ENCODE assay signal across 12 cellular contexts in the genomic region with DNA sequence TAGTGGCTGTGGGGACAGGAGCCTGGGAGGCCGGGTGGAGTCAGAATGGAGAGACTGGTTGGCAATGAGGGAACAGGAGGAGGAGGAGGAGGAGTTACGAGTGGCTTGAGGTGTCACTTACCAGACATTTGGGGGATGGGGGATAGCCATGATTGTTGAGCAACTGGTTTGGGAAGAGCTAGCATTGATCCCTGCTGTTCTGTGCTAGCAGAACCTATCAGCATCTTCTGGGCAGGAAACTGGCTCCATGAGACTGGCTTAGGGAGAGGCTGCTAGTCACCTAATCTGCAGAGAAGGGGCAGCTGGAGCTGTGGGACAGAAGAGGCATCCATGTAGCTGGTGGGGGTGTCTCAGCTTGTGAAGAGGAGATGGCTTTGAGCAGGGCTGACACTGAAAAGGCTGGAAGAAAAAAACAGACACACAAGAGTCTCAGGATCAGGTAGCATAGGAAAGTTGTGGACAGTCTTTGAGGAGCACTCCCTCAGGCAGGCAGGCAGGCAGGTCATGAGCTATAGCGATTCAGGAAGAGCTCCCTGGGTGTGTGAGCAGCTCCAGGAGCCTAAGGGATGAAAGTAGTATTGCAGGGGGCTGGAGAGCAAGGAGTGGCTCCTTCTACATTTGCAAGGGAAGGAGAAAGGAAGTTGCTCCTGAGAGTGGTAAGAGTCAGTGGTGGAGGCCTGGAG. TPM values are rescaled to one million over a fixed set of nuclear protein-coding genes. Genes with fewer than 3 reads are reported as not detected.
DNase-seq lines count a peak whose midpoint lies in the region; ATAC-seq and TF ChIP-seq lines count a peak whose summit lies in the region.
"Had no signal": no experiment of that assay in that cellular context is flagged by ENCODE, and none has a peak within 500 bp of the region (broad histone marks: within the 10 kb centered on the region; RNA-seq: fewer than 3 reads in every experiment).

No MANE protein-coding gene starts in this region.

- no peak for TF ChIP-seq POLR2A in gastroesophageal sphincter (IDR thresholded peaks at IDR 0.05)

- H3K9me3 Mint-ChIP-seq in CD8-positive, alpha-beta memory T cell: no peaks in the 10 kb centered on the region
- H3K9me3 Mint-ChIP-seq in effector memory CD8-positive, alpha-beta T cell: no peaks in the 10 kb centered on the region
- H3K9me3 Mint-ChIP-seq in nephron progenitor cell: no peaks in the 10 kb centered on the region

- no peak for DNase-seq in CD8-positive, alpha-beta memory T cell
- no peak for DNase-seq in effector memory CD8-positive, alpha-beta T cell
- DNase-seq in nephron progenitor cell: no peak
- no peak for DNase-seq in NCI-H146 (lab: John Stamatoyannopoulos, UW)
- DNase-seq in NCI-H510A (lab: John Stamatoyannopoulos, UW): no peak
- DNase-seq: adrenal gland, cortex of kidney, NCI-H2081 had no signal

- no peaks in the 10 kb centered on the region for H3K27me3 ChIP-seq in CD8-positive, alpha-beta memory T cell (ENCODE audit: insufficient read depth, low read length, poor library complexity, severe bottlenecking)
- H3K27me3 ChIP-seq in HUES64 (ENCODE audit: insufficient read depth, low read length): no peaks in the 10 kb centered on the region
- no peaks in the 10 kb centered on the region for H3K27me3 ChIP-seq in gastroesophageal sphincter
- H3K27me3 ChIP-seq: adrenal gland, suprapubic skin had no signal

- peak overlapping the region; percentile 13 to 93 (median 74) for H3K27ac Mint-ChIP-seq in CD8-positive, alpha-beta memory T cell
- H3K27ac Mint-ChIP-seq in effector memory CD8-positive, alpha-beta T cell: peak overlapping the region; percentile 29 to 85
- peak overlapping the region; percentile 50 for H3K27ac Mint-ChIP-seq in nephron progenitor cell

- H3K9me3 ChIP-seq in CD8-positive, alpha-beta memory T cell (ENCODE audit: low read length): no peaks in the 10 kb centered on the region
- H3K9me3 ChIP-seq in HUES64 (ENCODE audit: insufficient read depth, low read depth, low read length) (no peaks in the 10 kb centered on the region), gastroesophageal sphincter (no peaks in the 10 kb centered on the region)
- H3K9me3 ChIP-seq: adrenal gland, suprapubic skin had no signal

- peaks cover 4 to 67% (median 14%) of the 10 kb centered on the region in 3 donors for H3K36me3 Mint-ChIP-seq in CD8-positive, alpha-beta memory T cell
- peaks cover 18% of the 10 kb centered on the region for H3K36me3 Mint-ChIP-seq in effector memory CD8-positive, alpha-beta T cell (ENCODE audit: insufficient read depth)
- peaks cover 58% of the 10 kb centered on the region for H3K36me3 Mint-ChIP-seq in nephron progenitor cell (ENCODE audit: low read depth)

- H3K4me1 Mint-ChIP-seq in CD8-positive, alpha-beta memory T cell: peaks cover 28 to 44% (median 29%) of the 10 kb centered on the region in 3 donors
- H3K4me1 Mint-ChIP-seq in effector memory CD8-positive, alpha-beta T cell (ENCODE audit: low read depth in 2 of 2): peaks cover 0 to 3% of the 10 kb centered on the region in 2 donors
- peaks cover 30% of the 10 kb centered on the region for H3K4me1 Mint-ChIP-seq in nephron progenitor cell

- CTCF ChIA-PET in CD8-positive, alpha-beta memory T cell (lab: Charles Lee): interaction anchor here (1.3 to 4.6 kb wide), 6 partner anchors 9 to 59 kb away, joined by 3 to 55 read pairs (median 4); a partner anchor contains a TSS

- POLR2A ChIA-PET in CD8-positive, alpha-beta memory T cell (lab: Charles Lee): interaction anchor here (0.6 to 5.8 kb wide), 2 partner anchors 20 to 110 kb away, joined by 3 to 30 read pairs; a partner anchor contains a TSS

- peaks cover 18% of the 10 kb centered on the region for H3K4me1 ChIP-seq in CD8-positive, alpha-beta memory T cell (ENCODE audit: insufficient read depth, low read length)
- H3K4me1 ChIP-seq in HUES64 (ENCODE audit: insufficient read depth, low read length) (peaks cover 7% of the 10 kb centered on the region; the same call in 1 of the 2 replicates), gastroesophageal sphincter (peaks cover 0 to 5% (median 0%) of the 10 kb centered on the region in 3 donors)
- H3K4me1 ChIP-seq: adrenal gland had no signal

- H3K4me3 Mint-ChIP-seq in CD8-positive, alpha-beta memory T cell: no peak overlapping the region
- H3K4me3 Mint-ChIP-seq in effector memory CD8-positive, alpha-beta T cell: no peak overlapping the region
- H3K4me3 Mint-ChIP-seq in nephron progenitor cell: no peak overlapping the region

- H3K9ac ChIP-seq in HUES64 (ENCODE audit: low read depth, low read length): 0 out of 2 replicates have a peak overlapping the region, but pooled peaks have one; percentile 17

- TF ChIP-seq CTCF in nephron progenitor cell (IDR thresholded peaks at IDR 0.05) (no peak), gastroesophageal sphincter (IDR thresholded peaks at IDR 0.05) (no peak)

- no peak overlapping the region for H3K27ac ChIP-seq in CD8-positive, alpha-beta memory T cell (ENCODE audit: low read depth, low read length)
- H3K27ac ChIP-seq in HUES64 (ENCODE audit: low read depth, low read length) (peak overlapping the region; percentile 28), gastroesophageal sphincter (no peak overlapping the region)
- H3K27ac ChIP-seq: adrenal gland, suprapubic skin had no signal

- no peak for ATAC-seq in effector memory CD8-positive, alpha-beta T cell (replicated peaks)
- ATAC-seq in gastroesophageal sphincter: no peak
- ATAC-seq: SK-N-SH treated with all-trans-retinoic acid at 6 μM for 48 hours had no signal

- TF ChIP-seq EP300 in gastroesophageal sphincter (IDR thresholded peaks at IDR 0.05): no peak

- 63% methylated on average over 3 of the region's 3 CpGs for WGBS in HUES64
- WGBS in gastroesophageal sphincter (ENCODE audit: low coverage in 1 of 2), 2 donors: 66 to 75% methylated on average over 2 to 3 of the region's 3 CpGs

- H3K4me3 ChIP-seq in CD8-positive, alpha-beta memory T cell (ENCODE audit: low read length): no peak overlapping the region
- no peak overlapping the region for H3K4me3 ChIP-seq in HUES64 (ENCODE audit: low read length)
- H3K4me3 ChIP-seq in gastroesophageal sphincter: no peak overlapping the region
- H3K4me3 ChIP-seq: adrenal gland, suprapubic skin had no signal

- H3K36me3 ChIP-seq in CD8-positive, alpha-beta memory T cell (ENCODE audit: insufficient read depth, low read length): peaks cover 4% of the 10 kb centered on the region
- H3K36me3 ChIP-seq in HUES64 (ENCODE audit: insufficient read depth, low read length) (peaks cover 59% of the 10 kb centered on the region), gastroesophageal sphincter (peaks cover 0 to 87% of the 10 kb centered on the region in 2 donors)

- no peaks in the 10 kb centered on the region for H3K27me3 Mint-ChIP-seq in CD8-positive, alpha-beta memory T cell
- H3K27me3 Mint-ChIP-seq in effector memory CD8-positive, alpha-beta T cell: no peaks in the 10 kb centered on the region
- peaks cover under 1% of the 10 kb centered on the region for H3K27me3 Mint-ChIP-seq in nephron progenitor cell (ENCODE audit: low read depth, poor library complexity)

RNA-seq across cellular contexts. Expression of a gene that starts 22.3 kb away (rescaled TPM):
- 10 to 100 TPM; 32.2 to 35.3 TPM for total RNA-seq in CD8-positive, alpha-beta memory T cell
- 350 TPM for polyA plus RNA-seq in CD8-positive, alpha-beta memory T cell
- 0.90 TPM for polyA plus RNA-seq in HUES64 (2013, experiment 1 of 2)
- polyA plus RNA-seq in HUES64 (2013, experiment 2 of 2): 1.7 TPM
- 10 to 100 TPM; 28.8 to 53.7 (median 37.8) TPM for total RNA-seq in gastroesophageal sphincter

RNA-seq across cellular contexts. Expression of a gene that starts 57.9 kb away (rescaled TPM):
- 10 to 100 TPM; 25.1 to 27.7 TPM for total RNA-seq in CD8-positive, alpha-beta memory T cell
- 19.0 TPM for polyA plus RNA-seq in CD8-positive, alpha-beta memory T cell
- 25.4 TPM for polyA plus RNA-seq in HUES64 (2013, experiment 1 of 2)
- polyA plus RNA-seq in HUES64 (2013, experiment 2 of 2): 18.7 TPM
- 10 to 100 TPM; 13.4 to 19.1 (median 15.9) TPM for total RNA-seq in gastroesophageal sphincter
